Comparison of ENCODE assay signal across 14 cellular contexts in the genomic region with DNA sequence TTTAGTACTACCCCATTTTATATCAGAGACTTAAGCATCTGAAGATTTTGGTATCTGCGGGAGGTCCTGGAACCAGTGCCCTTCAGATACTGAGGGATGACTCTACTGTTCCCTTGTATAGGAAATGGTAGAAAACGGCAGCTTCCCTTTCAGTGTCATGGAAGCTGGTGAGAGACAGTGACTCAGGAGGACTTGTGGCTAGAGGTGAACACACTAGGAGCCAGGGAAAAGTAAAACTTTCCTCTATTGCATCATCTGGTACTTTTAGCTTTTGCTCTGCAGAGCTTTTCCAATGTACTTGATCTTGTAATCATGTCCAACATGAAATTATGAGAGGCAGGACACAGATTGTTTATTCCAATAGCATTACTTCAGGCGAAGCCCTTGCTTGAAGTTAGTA. TPM values are rescaled to one million over a fixed set of nuclear protein-coding genes. Genes with fewer than 3 reads are reported as not detected.
DNase-seq lines count a peak whose midpoint lies in the region; ATAC-seq, FAIRE-seq and TF ChIP-seq lines count a peak whose summit lies in the region.
"Had no signal": no experiment of that assay in that cellular context is flagged by ENCODE, and none has a peak within 500 bp of the region (broad histone marks: within the 10 kb centered on the region; RNA-seq: fewer than 3 reads in every experiment).

No MANE protein-coding gene starts in this region.

- POLR2A ChIA-PET in MCF 10A (lab: Yijun Ruan, JAX) (interaction anchor here (0.7 to 2.6 kb wide), 18 partner anchors 13 to 210 kb away, joined by 3 to 38 read pairs (median 4); a partner anchor contains a TSS), HepG2 (lab: Yijun Ruan, JAX) (no interaction called here)

- FAIRE-seq in HepG2 (lab: Jason Lieb, UNC) = no peak

- H3K9ac ChIP-seq in HepG2 (ENCODE audit: insufficient read depth, low read depth, low read length) = no peak overlapping the region

- H3K79me2 ChIP-seq in HepG2 (ENCODE audit: insufficient read depth, low read length) = no peaks in the 10 kb centered on the region

- peak overlapping the region in 1 of 2 donors; percentile 14 for H3K27ac ChIP-seq in breast epithelium
- no peak overlapping the region for H3K27ac ChIP-seq in HepG2 (ENCODE audit: extremely low read length, insufficient read depth, low read length)
- peak overlapping the region; percentile 39 to 54 (median 50) for H3K27ac ChIP-seq in upper lobe of left lung
- H3K27ac ChIP-seq: SJSA1 had no signal

- in situ Hi-C loops in HepG2 (cut with HindIII; ENCODE audit: extremely low pct_ligation_motif_present, low pct_unique_long_range_greater_than_20kb) = no loop called here

- peak overlapping the region; percentile 0 for H3K4me3 Mint-ChIP-seq in MCF 10A (ENCODE audit: unreplicated experiment)
- H3K4me3 Mint-ChIP-seq: activated B cell treated with CpG ODN at 0.5 μM for 24 hours; activated T-cell treated with anti-CD3 and anti-CD28 coated beads, Interleukin-2, amount 50 U/mL, for 72 hours had no signal

- no peaks in the 10 kb centered on the region for H4K20me1 ChIP-seq in HepG2 (ENCODE audit: insufficient read depth, low read length)

- peak overlapping the region; percentile 98 for H3K27ac Mint-ChIP-seq in MCF 10A (ENCODE audit: low read depth, unreplicated experiment)
- H3K27ac Mint-ChIP-seq: activated B cell treated with CpG ODN at 0.5 μM for 24 hours; activated T-cell treated with anti-CD3 and anti-CD28 coated beads, Interleukin-2, amount 50 U/mL, for 72 hours had no signal

- intact Hi-C loops in MCF 10A (cut with micrococcal nuclease) (no loop called here), breast epithelium (cut with DNase I; ENCODE audit: low total_unique reads) (no loop called here), HepG2 (cut with micrococcal nuclease; ENCODE audit: unreplicated experiment) (no loop called here)

- TF ChIP-seq EP300 in HepG2 (IDR thresholded peaks at IDR 0.05; ENCODE audit: low read depth in 2 of 2, low read length in 2 of 2) (no peak), HepG2 (CRISPR knock-in tag; IDR thresholded peaks at IDR 0.05; ENCODE audit: borderline replicate concordance) (no peak), upper lobe of left lung (IDR thresholded peaks at IDR 0.05) (peak in 1 of 4 donors; percentile 56)

- ATAC-seq in HepG2 = no peak
- peak in 1 of 2 donors; percentile 22 for ATAC-seq in upper lobe of left lung (ENCODE audit: low FRiP score in 2 of 2)
- ATAC-seq in GM19395 (IDR thresholded peaks at IDR 0.05; ENCODE audit: unreplicated experiment) = no peak
- ATAC-seq: activated T-cell treated with anti-CD3 and anti-CD28 coated beads, Interleukin-2, amount 50 U/mL, for 72 hours had no signal

- H3K36me3 Mint-ChIP-seq in MCF 10A (ENCODE audit: insufficient read depth, unreplicated experiment) = peaks cover 66% of the 10 kb centered on the region

- no peak overlapping the region for H3K4me2 ChIP-seq in HepG2 (ENCODE audit: low read depth, low read length)

- CTCF ChIA-PET in MCF 10A (lab: Yijun Ruan, JAX) = interaction anchor here (0.6 to 4.0 kb wide), 3 partner anchors 14 to 109 kb away, joined by 3 to 18 read pairs (median 4); no protein-coding TSS in a partner anchor
- CTCF ChIA-PET in HepG2 (lab: Yijun Ruan, JAX; ENCODE audit: low intra/inter-chr PET ratio, low total read pairs) = no interaction called here

- H3K36me3 ChIP-seq in breast epithelium (no peaks in the 10 kb centered on the region), HepG2 (replicated peaks in 1 of 2; ENCODE audit: control insufficient read depth in 1 of 2, insufficient read depth in 2 of 2, low read length in 2 of 2) (no peaks in the 10 kb centered on the region; a peak in 1 of 5 replicates), upper lobe of left lung (peaks cover 0 to 31% (median 2%) of the 10 kb centered on the region in 4 donors)
- H3K36me3 ChIP-seq: SJSA1 had no signal

- H2AFZ ChIP-seq in HepG2 (ENCODE audit: low read length) = no peak overlapping the region

- H3K27me3 ChIP-seq in breast epithelium (no peaks in the 10 kb centered on the region), HepG2 (ENCODE audit: control insufficient read depth in 1 of 2, insufficient read depth in 2 of 2, low read length in 2 of 2) (no peaks in the 10 kb centered on the region), upper lobe of left lung (no peaks in the 10 kb centered on the region)
- H3K27me3 ChIP-seq: SJSA1 had no signal

- no peak for TF ChIP-seq CTCF in MCF 10A (IDR thresholded peaks at IDR 0.05; ENCODE audit: unreplicated experiment)
- TF ChIP-seq CTCF in breast epithelium (IDR thresholded peaks at IDR 0.05) = no peak
- no peak for TF ChIP-seq CTCF in choroid plexus epithelial cell (conservative IDR thresholded peaks at IDR 0.05; ENCODE audit: low read depth, low read length)
- TF ChIP-seq CTCF in HepG2 (CRISPR knock-in tag; IDR thresholded peaks at IDR 0.05) = no peak
- no peak for TF ChIP-seq CTCF in upper lobe of left lung (IDR thresholded peaks at IDR 0.05)

- BruUV-seq in MCF 10A (replicated peaks; lab: Mats Ljungman, UMichigan) (no TSS peak), HepG2 (replicated peaks; lab: Mats Ljungman, UMichigan) (no TSS peak)

- H3K4me3 ChIP-seq in breast epithelium = no peak overlapping the region
- no peak overlapping the region for H3K4me3 ChIP-seq in choroid plexus epithelial cell (ENCODE audit: low read depth, low read length)
- no peak overlapping the region for H3K4me3 ChIP-seq in HepG2 (replicated peaks in 1 of 3; ENCODE audit: insufficient read depth in 1 of 3, low read depth in 2 of 3, low read length in 3 of 3)
- no peak overlapping the region for H3K4me3 ChIP-seq in upper lobe of left lung
- H3K4me3 ChIP-seq: SJSA1 had no signal

- H3K4me1 ChIP-seq in breast epithelium = no peaks in the 10 kb centered on the region
- H3K4me1 ChIP-seq in HepG2 (ENCODE audit: insufficient read depth, low read length) = peaks cover 2% of the 10 kb centered on the region
- H3K4me1 ChIP-seq in upper lobe of left lung = peaks cover 23 to 41% (median 28%) of the 10 kb centered on the region in 4 donors

- H3K4me1 Mint-ChIP-seq in MCF 10A (ENCODE audit: insufficient read depth, unreplicated experiment) = peaks cover 43% of the 10 kb centered on the region

- no peaks in the 10 kb centered on the region for H3K27me3 Mint-ChIP-seq in MCF 10A (ENCODE audit: insufficient read depth, unreplicated experiment)
- H3K27me3 Mint-ChIP-seq: activated B cell treated with CpG ODN at 0.5 μM for 24 hours had no signal

- WGBS in HepG2 (ENCODE audit: low lambda C conversion rate) = 93% methylated on average over 3 of the region's 3 CpGs
- 58 to 62% methylated on average over 3 of the region's 3 CpGs for WGBS in upper lobe of left lung, 2 donors

- no peaks in the 10 kb centered on the region for H3K9me3 ChIP-seq in breast epithelium
- no peaks in the 10 kb centered on the region for H3K9me3 ChIP-seq in HepG2 (ENCODE audit: low read length)
- no peaks in the 10 kb centered on the region for H3K9me3 ChIP-seq in upper lobe of left lung
- H3K9me3 ChIP-seq: SJSA1 had no signal

- no peaks in the 10 kb centered on the region for H3K9me3 Mint-ChIP-seq in MCF 10A (ENCODE audit: unreplicated experiment)
- H3K9me3 Mint-ChIP-seq: activated B cell treated with CpG ODN at 0.5 μM for 24 hours; activated T-cell treated with anti-CD3 and anti-CD28 coated beads, Interleukin-2, amount 50 U/mL, for 72 hours had no signal

- DNase-seq in MCF 10A (ENCODE audit: unreplicated experiment) = peak; percentile 83
- DNase-seq in breast epithelium (ENCODE audit: low spot score in 2 of 2) = no peak
- DNase-seq in choroid plexus epithelial cell (ENCODE audit: low read depth) = peak; percentile 84
- no peak for DNase-seq in HepG2 (ENCODE audit: low spot score)
- peak in 1 of 2 donors; percentile 26 for DNase-seq in upper lobe of left lung
- no peak for DNase-seq in anterior cingulate cortex (lab: John Stamatoyannopoulos, UW)
- no peak for DNase-seq in NCI-H2171 (lab: John Stamatoyannopoulos, UW)
- DNase-seq: activated B cell treated with CpG ODN at 0.5 μM for 24 hours; activated T-cell treated with anti-CD3 and anti-CD28 coated beads, Interleukin-2, amount 50 U/mL, for 72 hours; central memory CD4-positive, alpha-beta T cell; NCI-H1048; NCI-H526 treated with DMSO at 0.1 percent for 48 hours had no signal

- TF ChIP-seq POLR2A in breast epithelium (IDR thresholded peaks at IDR 0.05) (no peak), HepG2 (IDR thresholded peaks at IDR 0.05; ENCODE audit: insufficient read depth in 1 of 2, low read depth in 2 of 2, low read length in 2 of 2) (no peak), upper lobe of left lung (IDR thresholded peaks at IDR 0.05) (peak in 1 of 4 donors; percentile 9)

- TF ChIP-seq RAD21 in HepG2 (CRISPR knock-in tag; IDR thresholded peaks at IDR 0.05) = no peak

RNA-seq across cellular contexts. Expression of a gene that starts 45.0 kb away (rescaled TPM):
- total RNA-seq in MCF 10A (2022) (40.6 and 57.9 TPM in 2 replicates), breast epithelium (10 to 100 TPM; 24.3 to 37.0 (median 24.8) TPM), HepG2 (2016; rRNA removed; fragmentation: Illumina TruSeq; extraction: Trizol) (4.3 and 5.3 TPM in 2 replicates), upper lobe of left lung (100 to 1,000 TPM in 1 of 6 donors, 10 to 100 TPM in 5; 46.1 to 105 (median 55.8) TPM)
- 0.35 and 0.81 TPM in 2 replicates for total RNA-seq in HepG2 (2016; cell fraction: cytosol; rRNA removed; fragmentation: Illumina TruSeq; extraction: Trizol; ENCODE audit: low read depth)
- 3.7 and 6.0 TPM in 2 replicates for total RNA-seq in HepG2 (2016; cell fraction: insoluble cytoplasmic fraction; rRNA removed; fragmentation: Illumina TruSeq; extraction: Trizol)
- total RNA-seq in HepG2 (2016; cell fraction: membrane; rRNA removed; fragmentation: Illumina TruSeq; extraction: Trizol) = 1.9 and 2.1 TPM in 2 replicates
- 2.6 and 3.2 TPM in 2 replicates for total RNA-seq in HepG2 (2016; cell fraction: nucleus; rRNA removed; fragmentation: Illumina TruSeq; extraction: Trizol)
- polyA plus RNA-seq in HepG2 (2011; rRNA removed) = 1.2 and 1.8 TPM in 2 replicates
- polyA plus RNA-seq in HepG2 (2011; cell fraction: cytosol; rRNA removed) = 0.90 and 1.1 TPM in 2 replicates
- 0.80 and 1.1 TPM in 2 replicates for polyA plus RNA-seq in HepG2 (2011; cell fraction: nucleus; rRNA removed)
- polyA plus RNA-seq in HepG2 (2012) = 0.76 and 1.7 TPM in 2 replicates
- 0.14 and 0.21 TPM in 2 replicates for polyA plus RNA-seq in HepG2 (2016; cell fraction: cytosol; fragmentation: Illumina TruSeq; extraction: Trizol; ENCODE audit: low read depth)
- polyA plus RNA-seq in HepG2 (2016; cell fraction: insoluble cytoplasmic fraction; fragmentation: Illumina TruSeq; extraction: Trizol; ENCODE audit: low read depth) = 3.6 and 3.8 TPM in 2 replicates
- polyA plus RNA-seq in HepG2 (2016; cell fraction: membrane; fragmentation: Illumina TruSeq; extraction: Trizol; ENCODE audit: low read depth) = 0.64 TPM in 2 replicates
- polyA plus RNA-seq in HepG2 (2016; cell fraction: nucleus; fragmentation: Illumina TruSeq; extraction: Trizol; ENCODE audit: insufficient read depth, low read depth) = 2.2 and 2.6 TPM in 2 replicates
- 4.0 and 5.3 TPM in 2 replicates for polyA minus RNA-seq in HepG2 (2011; rRNA and poly(A)+ RNA removed; ENCODE audit: low replicate concordance)
- 2.8 and 3.2 TPM in 2 replicates for polyA minus RNA-seq in HepG2 (2011; cell fraction: cytosol; rRNA and poly(A)+ RNA removed)
- polyA minus RNA-seq in HepG2 (2011; cell fraction: nucleus; rRNA and poly(A)+ RNA removed) = 2.1 and 3.5 TPM in 2 replicates

Comparison
In these comparisons a context has a peak if more than half of its experiments do, and no peak if none do; other contexts are left out.
1. DNase-seq: peak in MCF 10A (single experiment) and choroid plexus epithelial cell (single experiment); none in breast epithelium (0 of 2), HepG2 (single experiment), anterior cingulate cortex (0 of 58) and NCI-H2171 (single experiment).